In genomic region chr18:48949606-48950535, GRCh38 we compare ENCODE assay signal across 8 cellular contexts. TPM values are rescaled to one million over a fixed set of nuclear protein-coding genes. Genes with fewer than 3 reads are reported as not detected.
DNase-seq lines count a peak whose midpoint lies in the region; ATAC-seq, FAIRE-seq and TF ChIP-seq lines count a peak whose summit lies in the region.

No MANE protein-coding gene starts in this region.

- ATAC-seq in GM21737 (IDR thresholded peaks at IDR 0.05; ENCODE audit: unreplicated experiment), result no peak

- DNase-seq in NCI-H1436 (lab: John Stamatoyannopoulos, UW) (peak; percentile 23), NCI-H1436 treated with DMSO at 0.1 percent for 48 hours (lab: John Stamatoyannopoulos, UW) (no peak), MG63 (no peak), fibroblast of mammary gland (ENCODE audit: low read depth) (no peak), urothelium cell line (ENCODE audit: low spot score) (no peak)
- peak; percentile 71 for DNase-seq in activated CD8-positive, alpha-beta memory T cell treated with anti-CD3 and anti-CD28 coated beads, Interleukin-2, amount 50 U/mL, for 48 hours

- H3K36me3 ChIP-seq in MG63 (peaks cover 48% of the 10 kb centered on the region), neutrophil (no peaks in the 10 kb centered on the region)

- peak overlapping the region; percentile 81 for H3K4me3 ChIP-seq in MG63
- peak overlapping the region; percentile 69 for H3K4me3 ChIP-seq in fibroblast of mammary gland (ENCODE audit: control insufficient read depth, low read depth, low read length)
- H3K4me3 ChIP-seq in neutrophil (ENCODE audit: low read depth in 1 of 2, low read length in 1 of 2), result peak overlapping the region; percentile 85 to 91

- H3K27me3 ChIP-seq in MG63 (no peaks in the 10 kb centered on the region), neutrophil (no peaks in the 10 kb centered on the region)

- peak overlapping the region; percentile 92 for H3K27ac ChIP-seq in neutrophil

- TF ChIP-seq CTCF in fibroblast of mammary gland (conservative IDR thresholded peaks at IDR 0.05; ENCODE audit: control insufficient read depth, insufficient read depth, low read depth, low read length), result no peak
- no peak for TF ChIP-seq CTCF in neutrophil (IDR thresholded peaks at IDR 0.05)

- H3K4me1 ChIP-seq in neutrophil (ENCODE audit: control insufficient read depth in 1 of 2, insufficient read depth in 1 of 2, low read depth in 1 of 2, low read length in 1 of 2), result peaks cover 39 to 45% of the 10 kb centered on the region in 2 experiments

- no peak for FAIRE-seq in urothelium cell line (lab: Jason Lieb, UNC)

- H3K9me3 ChIP-seq in MG63, result no peaks in the 10 kb centered on the region
- H3K9me3 ChIP-seq in neutrophil, result no peaks in the 10 kb centered on the region

RNA-seq across cellular contexts. Expression of gene SMAD7, which starts 0.9 kb away (rescaled TPM):
- total RNA-seq in MG63 (2014; rRNA removed; shearing (Covaris generic); ENCODE audit: low replicate concordance), result 13.4 and 29.3 TPM in 2 replicates

Comparison
In these comparisons a context has a peak if more than half of its experiments do, and no peak if none do; other contexts are left out.
1. DNase-seq: peak in NCI-H1436 (single experiment) and activated CD8-positive, alpha-beta memory T cell treated with anti-CD3 and anti-CD28 coated beads, Interleukin-2, amount 50 U/mL, for 48 hours (single experiment); none in NCI-H1436 treated with DMSO at 0.1 percent for 48 hours (single experiment), MG63 (single experiment), fibroblast of mammary gland (single experiment) and urothelium cell line (single experiment).
2. Peak in every context shown above with its lines, with median percentiles within 50 percentile points of each other: H3K4me3 ChIP-seq.